8 cellular contexts compared by ENCODE assay signal in the genomic region with DNA sequence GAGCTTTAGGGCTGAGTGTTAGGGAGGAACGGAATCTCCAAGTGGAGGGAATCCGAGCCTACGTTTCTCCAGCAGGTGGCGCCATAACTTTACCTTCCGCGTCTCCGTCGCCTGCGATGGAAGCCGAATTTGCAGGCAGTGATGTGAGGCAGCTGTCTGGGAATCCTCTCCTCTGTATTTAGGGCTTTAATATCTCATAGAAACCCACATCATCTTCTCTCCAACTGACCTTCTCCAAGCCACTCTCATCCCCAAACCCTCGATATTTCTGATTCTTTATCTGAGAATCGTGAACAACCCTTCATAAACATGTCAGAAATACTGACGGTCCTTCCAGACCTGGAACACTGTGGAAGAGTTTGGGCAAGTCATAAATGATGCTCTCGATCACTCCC. TPM values are rescaled to one million over a fixed set of nuclear protein-coding genes. Genes with fewer than 3 reads are reported as not detected.
A peak's percentile ranks its signal among the peaks of the same experiment; 100 is the strongest.
DNase-seq lines count a peak whose midpoint lies in the region; ATAC-seq and TF ChIP-seq lines count a peak whose summit lies in the region.

No MANE protein-coding gene starts in this region.

- no peaks in the 10 kb centered on the region for H3K79me2 ChIP-seq in Karpas-422 (ENCODE audit: low read length)
- H3K79me2 ChIP-seq in PC-9 (ENCODE audit: low read depth): no peaks in the 10 kb centered on the region
- no peaks in the 10 kb centered on the region for H3K79me2 ChIP-seq in neural cell (replicated peaks; ENCODE audit: insufficient read depth, low read length)

- H3K27ac Mint-ChIP-seq in stimulated activated naive CD8-positive, alpha-beta T cell treated with anti-CD3 and anti-CD28 coated beads, Interleukin-15, amount 100 ng/mL, for 72 hours: no peak overlapping the region

- no peaks in the 10 kb centered on the region for H3K9me3 Mint-ChIP-seq in stimulated activated naive CD8-positive, alpha-beta T cell treated with anti-CD3 and anti-CD28 coated beads, Interleukin-15, amount 100 ng/mL, for 72 hours

- POLR2A ChIA-PET in PC-9 (lab: Charles Lee; ENCODE audit: unreplicated experiment): interaction anchor here (0.6 to 0.7 kb wide), 2 partner anchors 147 to 504 kb away, joined by 3 read pairs; no protein-coding TSS in a partner anchor

- peak; percentile 49 for ATAC-seq in stimulated activated naive CD8-positive, alpha-beta T cell treated with anti-CD3 and anti-CD28 coated beads, Interleukin-15, amount 100 ng/mL, for 72 hours
- ATAC-seq in HG03432 (IDR thresholded peaks at IDR 0.05; ENCODE audit: unreplicated experiment): no peak

- TF ChIP-seq EP300 in neural cell (conservative IDR thresholded peaks at IDR 0.05; ENCODE audit: poor library complexity, severe bottlenecking): no peak

- peak; percentile 96 for TF ChIP-seq CTCF in PC-9 (conservative IDR thresholded peaks at IDR 0.05)
- TF ChIP-seq CTCF in neural cell (IDR thresholded peaks at IDR 0.05; ENCODE audit: poor library complexity, severe bottlenecking): peak; percentile 93

- DNase-seq in DMS153 (lab: John Stamatoyannopoulos, UW): peak; percentile 55
- peak; percentile 92 for DNase-seq in Karpas-422
- peak; percentile 62 to 76 for DNase-seq in PC-9
- peak; percentile 58 for DNase-seq in activated T-cell treated with anti-CD3 and anti-CD28 coated beads, Interleukin-2, amount 50 U/mL, for 1 hour
- peak; percentile 70 for DNase-seq in fibroblast of gingiva (ENCODE audit: low read depth)
- DNase-seq in stimulated activated naive CD8-positive, alpha-beta T cell treated with anti-CD3 and anti-CD28 coated beads, Interleukin-15, amount 100 ng/mL, for 72 hours: peak; percentile 42 to 60

- H3K9ac ChIP-seq in Karpas-422 (ENCODE audit: low read length) (peak overlapping the region; percentile 43; the same call in 1 of the 2 replicates), neural cell (ENCODE audit: low read length) (no peak overlapping the region)

- peak overlapping the region; percentile 39; the same call in 1 of the 2 replicates for H3K27ac ChIP-seq in Karpas-422 (ENCODE audit: low read length)
- H3K27ac ChIP-seq in PC-9: no peak overlapping the region
- no peak overlapping the region for H3K27ac ChIP-seq in neural cell (ENCODE audit: low read length)

- CTCF ChIA-PET in PC-9 (lab: Charles Lee): interaction anchor here (0.5 to 2.0 kb wide), 8 partner anchors 9 to 603 kb away, joined by 3 to 13 read pairs (median 4); no protein-coding TSS in a partner anchor

- no peaks in the 10 kb centered on the region for H3K4me1 Mint-ChIP-seq in stimulated activated naive CD8-positive, alpha-beta T cell treated with anti-CD3 and anti-CD28 coated beads, Interleukin-15, amount 100 ng/mL, for 72 hours

- peak overlapping the region; percentile 81; the same call in 1 of the 2 replicates for H2AFZ ChIP-seq in Karpas-422 (ENCODE audit: low read length)
- H2AFZ ChIP-seq in PC-9: no peak overlapping the region
- no peak overlapping the region for H2AFZ ChIP-seq in neural cell (ENCODE audit: low read depth, low read length)

- H3K9me3 ChIP-seq in Karpas-422 (ENCODE audit: low read length) (no peaks in the 10 kb centered on the region), PC-9 (ENCODE audit: insufficient read depth, low read depth) (peaks cover 8% of the 10 kb centered on the region; the same call in 1 of the 2 replicates), neural cell (ENCODE audit: low read length) (no peaks in the 10 kb centered on the region)

- H3K4me2 ChIP-seq in Karpas-422 (ENCODE audit: low read depth, low read length, poor library complexity, severe bottlenecking): peak overlapping the region; percentile 48
- no peak overlapping the region for H3K4me2 ChIP-seq in PC-9
- H3K4me2 ChIP-seq in neural cell (ENCODE audit: low read length): no peak overlapping the region

- no peak overlapping the region; the same call in 1 of the 2 replicates for H3K4me3 ChIP-seq in Karpas-422 (ENCODE audit: low read length)
- H3K4me3 ChIP-seq in PC-9: no peak overlapping the region
- H3K4me3 ChIP-seq in neural cell (ENCODE audit: low read length): no peak overlapping the region

- H3F3A ChIP-seq in PC-9 (ENCODE audit: insufficient read depth, low read depth) (no peaks in the 10 kb centered on the region), neural cell (ENCODE audit: insufficient read depth, low read length, poor library complexity, severe bottlenecking) (no peaks in the 10 kb centered on the region)

- no peak overlapping the region for H3K4me3 Mint-ChIP-seq in stimulated activated naive CD8-positive, alpha-beta T cell treated with anti-CD3 and anti-CD28 coated beads, Interleukin-15, amount 100 ng/mL, for 72 hours

- no TSS peak for BruUV-seq in PC-9 (replicated peaks; lab: Mats Ljungman, UMichigan)

- H3K27me3 ChIP-seq in Karpas-422 (ENCODE audit: low read length) (no peaks in the 10 kb centered on the region), PC-9 (ENCODE audit: insufficient read depth, low read depth) (no peaks in the 10 kb centered on the region), neural cell (ENCODE audit: insufficient read depth, low read depth, low read length) (no peaks in the 10 kb centered on the region)

- H3K4me1 ChIP-seq in Karpas-422 (ENCODE audit: low read length) (peaks cover 35% of the 10 kb centered on the region), PC-9 (replicated peaks; ENCODE audit: insufficient read depth) (no peaks in the 10 kb centered on the region)

- H3K27me3 Mint-ChIP-seq in stimulated activated naive CD8-positive, alpha-beta T cell treated with anti-CD3 and anti-CD28 coated beads, Interleukin-15, amount 100 ng/mL, for 72 hours: peaks cover 39% of the 10 kb centered on the region

- peak; percentile 97 for TF ChIP-seq RAD21 in neural cell (conservative IDR thresholded peaks at IDR 0.05)

- no peaks in the 10 kb centered on the region for H3K9me2 ChIP-seq in Karpas-422 (replicated peaks; ENCODE audit: insufficient read depth, low read length)
- H3K9me2 ChIP-seq in PC-9 (ENCODE audit: insufficient read depth): no peaks in the 10 kb centered on the region
- no peaks in the 10 kb centered on the region for H3K9me2 ChIP-seq in neural cell (ENCODE audit: insufficient read depth, low read length)

- no peaks in the 10 kb centered on the region for H4K20me1 ChIP-seq in Karpas-422 (ENCODE audit: insufficient read depth, low read depth, low read length)
- no peaks in the 10 kb centered on the region for H4K20me1 ChIP-seq in PC-9 (ENCODE audit: insufficient read depth)
- no peaks in the 10 kb centered on the region for H4K20me1 ChIP-seq in neural cell (ENCODE audit: insufficient read depth)

- H3K36me3 ChIP-seq in Karpas-422 (ENCODE audit: insufficient read depth, low read length) (no peaks in the 10 kb centered on the region), PC-9 (ENCODE audit: low read depth) (no peaks in the 10 kb centered on the region), neural cell (ENCODE audit: insufficient read depth, low read length) (no peaks in the 10 kb centered on the region)

- intact Hi-C loops in PC-9 (cut with micrococcal nuclease; ENCODE audit: unreplicated experiment): loop anchor here (1.0 to 5.0 kb wide), 9 partner anchors 28 to 956 kb away; a partner anchor contains a TSS

TF ChIP-seq in neural cell, 6 proteins besides CTCF, POLR2A, EP300 and RAD21:
- TF ChIP-seq TAF1 (IDR thresholded peaks at IDR 0.05; ENCODE audit: low read depth): no peak
- TF ChIP-seq SMC3 (conservative IDR thresholded peaks at IDR 0.05; ENCODE audit: poor library complexity): peak; percentile 99

RNA-seq across cellular contexts. Expression of a gene that starts 27.5 kb away (rescaled TPM):
- total RNA-seq in Karpas-422 (2014; rRNA removed; shearing (Covaris generic); ENCODE audit: low replicate concordance): not detected in 2 replicates
- total RNA-seq in PC-9 (2021): 10.2 and 11.9 TPM in 2 replicates
- 0.16 TPM in 1 of 2 replicates, not detected in the other for polyA plus RNA-seq in neural cell
- not detected in 2 replicates for polyA minus RNA-seq in neural cell

RNA-seq across cellular contexts. Expression of a gene that starts 40.2 kb away (rescaled TPM):
- not detected in 2 replicates for total RNA-seq in Karpas-422 (2014; rRNA removed; shearing (Covaris generic); ENCODE audit: low replicate concordance)
- total RNA-seq in PC-9 (2021): 1.4 TPM in 2 replicates
- 8.7 and 9.8 TPM in 2 replicates for polyA plus RNA-seq in neural cell
- 11.2 and 13.8 TPM in 2 replicates for polyA minus RNA-seq in neural cell

Comparison
In these comparisons a context has a peak if more than half of its experiments do, and no peak if none do; other contexts are left out.
1. RNA of a gene that starts 27.5 kb away (total RNA-seq): 10.2 to 11.9 TPM in PC-9; not detected in Karpas-422; every median in the first group is over 10 times any median in the second.
2. Peak in every context shown above with its lines, with median percentiles within 50 percentile points of each other: DNase-seq.